Comparison of ENCODE assay signal across 8 cellular contexts in genomic region chr17:15651001-15651582, GRCh38. TPM values are rescaled to one million over a fixed set of nuclear protein-coding genes. Genes with fewer than 3 reads are reported as not detected.
DNase-seq lines count a peak whose midpoint lies in the region; ATAC-seq and TF ChIP-seq lines count a peak whose summit lies in the region.

No MANE protein-coding gene starts in this region.

- H3F3A ChIP-seq in GM23338 (replicated peaks; ENCODE audit: low read depth), result no peaks in the 10 kb centered on the region

- H3K4me1 Mint-ChIP-seq in GM23338, result peaks cover 34% of the 10 kb centered on the region
- peaks cover 7 to 8% of the 10 kb centered on the region in 2 donors for H3K4me1 Mint-ChIP-seq in stimulated activated naive B cell treated with anti-CD40 and anti-IgM and Interleukin-4, amounts not matched to agents 10 μg/mL and 1 μg/mL and 100 μg/mL, for 72 hours

- no peak overlapping the region for H3K4me3 ChIP-seq in GM23338
- H3K4me3 ChIP-seq in gastroesophageal sphincter, result peak overlapping the region; percentile 44 to 63
- H3K4me3 ChIP-seq in skeletal muscle satellite cell (ENCODE audit: low read length), result peak overlapping the region; percentile 89

- H3K27me3 ChIP-seq in GM23338 (ENCODE audit: insufficient read depth) (no peaks in the 10 kb centered on the region), gastroesophageal sphincter (no peaks in the 10 kb centered on the region), skeletal muscle satellite cell (ENCODE audit: control insufficient read depth, insufficient read depth, low read length) (no peaks in the 10 kb centered on the region)

- H3K36me3 ChIP-seq in GM23338 (ENCODE audit: insufficient read depth) (no peaks in the 10 kb centered on the region), gastroesophageal sphincter (no peaks in the 10 kb centered on the region), skeletal muscle satellite cell (ENCODE audit: insufficient read depth, low read length) (no peaks in the 10 kb centered on the region)

- H3K9me3 Mint-ChIP-seq in GM23338, result no peaks in the 10 kb centered on the region
- H3K9me3 Mint-ChIP-seq in stimulated activated naive B cell treated with anti-CD40 and anti-IgM and Interleukin-4, amounts not matched to agents 10 μg/mL and 1 μg/mL and 100 μg/mL, for 72 hours, result no peaks in the 10 kb centered on the region

- 0 out of 3 replicates have a peak overlapping the region, but pooled peaks have one; percentile 14 for H3K4me3 Mint-ChIP-seq in GM23338
- peak overlapping the region in 1 of 2 donors; percentile 21 for H3K4me3 Mint-ChIP-seq in stimulated activated naive B cell treated with anti-CD40 and anti-IgM and Interleukin-4, amounts not matched to agents 10 μg/mL and 1 μg/mL and 100 μg/mL, for 72 hours

- no peak for DNase-seq in GM23338 (ENCODE audit: low spot score)
- DNase-seq in SHP77 (lab: John Stamatoyannopoulos, UW), result peak; percentile 67 to 79
- no peak for DNase-seq in stimulated activated CD8-positive, alpha-beta memory T cell treated with anti-CD3 and anti-CD28 coated beads, Interleukin-4, amount 100 ng/mL, for 48 hours
- no peak for DNase-seq in G401 (ENCODE audit: low spot score)
- no peak for DNase-seq in activated gamma-delta T cell (lab: John Stamatoyannopoulos, UW)
- DNase-seq in stimulated activated naive B cell treated with anti-CD40 and anti-IgM and Interleukin-4, amounts not matched to agents 10 μg/mL and 1 μg/mL and 100 μg/mL, for 72 hours, result no peak

- no peak for TF ChIP-seq CTCF in GM23338 (conservative IDR thresholded peaks at IDR 0.05; ENCODE audit: low read depth in 2 of 2)
- TF ChIP-seq CTCF in gastroesophageal sphincter (IDR thresholded peaks at IDR 0.05), result no peak

- H3K27ac ChIP-seq in GM23338 (ENCODE audit: low read depth), result no peak overlapping the region
- H3K27ac ChIP-seq in gastroesophageal sphincter, result peak overlapping the region; percentile 60 to 88 (median 82)

- peaks cover 12% of the 10 kb centered on the region; the same call in 2 of the 3 replicates for H3K36me3 Mint-ChIP-seq in GM23338 (ENCODE audit: low read depth)
- peaks cover 30 to 39% of the 10 kb centered on the region in 2 donors for H3K36me3 Mint-ChIP-seq in stimulated activated naive B cell treated with anti-CD40 and anti-IgM and Interleukin-4, amounts not matched to agents 10 μg/mL and 1 μg/mL and 100 μg/mL, for 72 hours

- H4K20me1 ChIP-seq in GM23338 (replicated peaks; ENCODE audit: insufficient read depth), result 0 out of 2 replicates have a peak, but pooled peaks cover 2% of the 10 kb centered on the region

- TF ChIP-seq EP300 in gastroesophageal sphincter (IDR thresholded peaks at IDR 0.05), result no peak

- H3K27ac Mint-ChIP-seq in GM23338, result no peak overlapping the region
- H3K27ac Mint-ChIP-seq in stimulated activated naive B cell treated with anti-CD40 and anti-IgM and Interleukin-4, amounts not matched to agents 10 μg/mL and 1 μg/mL and 100 μg/mL, for 72 hours, result no peak overlapping the region

- H3K79me2 ChIP-seq in GM23338 (replicated peaks; ENCODE audit: insufficient read depth), result no peaks in the 10 kb centered on the region

- peak overlapping the region; percentile 86 for H3K9ac ChIP-seq in skeletal muscle satellite cell (ENCODE audit: low read depth, low read length)

- peaks cover 3% of the 10 kb centered on the region; the same call in 1 of the 2 replicates for H3K4me1 ChIP-seq in GM23338 (ENCODE audit: insufficient read depth)
- H3K4me1 ChIP-seq in gastroesophageal sphincter, result peaks cover 0 to 45% (median 11%) of the 10 kb centered on the region in 3 donors
- peaks cover 31% of the 10 kb centered on the region for H3K4me1 ChIP-seq in skeletal muscle satellite cell (ENCODE audit: control insufficient read depth, insufficient read depth, low read length)

- H3K27me3 Mint-ChIP-seq in GM23338 (ENCODE audit: insufficient read depth, low read depth, poor library complexity), result peaks cover 16% of the 10 kb centered on the region
- H3K27me3 Mint-ChIP-seq in stimulated activated naive B cell treated with anti-CD40 and anti-IgM and Interleukin-4, amounts not matched to agents 10 μg/mL and 1 μg/mL and 100 μg/mL, for 72 hours, result peaks cover 0 to 5% of the 10 kb centered on the region in 2 donors

- ATAC-seq in GM23338 (peak; percentile 5), gastroesophageal sphincter (peak; percentile 2)
- no peak for ATAC-seq in stimulated activated naive B cell treated with anti-CD40 and anti-IgM and Interleukin-4, amounts not matched to agents 10 μg/mL and 1 μg/mL and 100 μg/mL, for 72 hours (replicated peaks)

- TF ChIP-seq POLR2A in gastroesophageal sphincter (IDR thresholded peaks at IDR 0.05), result no peak

- WGBS in gastroesophageal sphincter (ENCODE audit: low coverage in 1 of 2), 2 donors, result 0 to 9% methylated on average over 3 to 4 of the region's 10 CpGs

- in situ Hi-C loops in G401 (cut with HindIII; ENCODE audit: low sequenced_read_pairs), result no loop called here

- no peaks in the 10 kb centered on the region for H3K9me2 ChIP-seq in GM23338 (ENCODE audit: insufficient read depth)

- 0 out of 2 replicates have a peak overlapping the region, but pooled peaks have one; percentile 14 for H3K4me2 ChIP-seq in GM23338
- H3K4me2 ChIP-seq in skeletal muscle satellite cell (ENCODE audit: low read length), result peak overlapping the region; percentile 93

- H3K9me3 ChIP-seq in gastroesophageal sphincter, result no peaks in the 10 kb centered on the region
- H3K9me3 ChIP-seq in skeletal muscle satellite cell (replicated peaks; ENCODE audit: low read length), result no peaks in the 10 kb centered on the region

- no peak overlapping the region for H2AFZ ChIP-seq in GM23338

TF ChIP-seq in GM23338, 12 proteins besides CTCF, POLR2A, EP300 and RAD21 (continues in another document):
- TF ChIP-seq EZH2phosphoT487 (IDR thresholded peaks at IDR 0.05; ENCODE audit: unreplicated experiment) (no peak), REST (IDR thresholded peaks at IDR 0.05; ENCODE audit: unreplicated experiment) (no peak), NANOG (IDR thresholded peaks at IDR 0.05; ENCODE audit: borderline replicate concordance) (no peak), CREB1 (CRISPR knock-in tag; IDR thresholded peaks at IDR 0.05; ENCODE audit: low read depth) (no peak), JUNB (IDR thresholded peaks at IDR 0.05; ENCODE audit: unreplicated experiment) (no peak), STAT1 (IDR thresholded peaks at IDR 0.05; ENCODE audit: unreplicated experiment) (no peak), POLR2AphosphoS5 (IDR thresholded peaks at IDR 0.05; ENCODE audit: low read depth) (no peak)

RNA-seq across cellular contexts. Expression of gene FBXW10B, which starts 31.6 kb away (rescaled TPM):
- 0.23 and 0.31 TPM in 2 replicates for total RNA-seq in GM23338 (2014; rRNA removed; shearing (Covaris generic))
- not detected in 2 replicates for polyA plus RNA-seq in GM23338 (2016; fragmentation: Nextera tagmentation; extraction: Ambion mirVana)
- total RNA-seq in gastroesophageal sphincter, result under 1 TPM; 0.40 to 0.81 (median 0.66) TPM
- 1.3 and 1.5 TPM in 2 replicates for total RNA-seq in skeletal muscle satellite cell (2012; rRNA removed)
- not detected in 2 replicates for total RNA-seq in G401 (2014; rRNA removed; shearing (Covaris generic))

RNA-seq across cellular contexts. Expression of gene TRIM16, which starts 33.0 kb away (rescaled TPM):
- total RNA-seq in GM23338 (2014; rRNA removed; shearing (Covaris generic)), result 47.6 and 48.1 TPM in 2 replicates
- polyA plus RNA-seq in GM23338 (2016; fragmentation: Nextera tagmentation; extraction: Ambion mirVana), result 6.4 and 6.6 TPM in 2 replicates
- total RNA-seq in gastroesophageal sphincter, result 10 to 100 TPM; 18.6 to 61.0 (median 36.8) TPM
- 48.9 and 51.7 TPM in 2 replicates for total RNA-seq in skeletal muscle satellite cell (2012; rRNA removed)
- total RNA-seq in G401 (2014; rRNA removed; shearing (Covaris generic)), result 19.0 and 47.9 TPM in 2 replicates

RNA-seq across cellular contexts. Expression of gene ZNF286A, which starts 48.5 kb away (rescaled TPM):
- total RNA-seq in GM23338 (2014; rRNA removed; shearing (Covaris generic)), result 91.6 and 93.4 TPM in 2 replicates
- polyA plus RNA-seq in GM23338 (2016; fragmentation: Nextera tagmentation; extraction: Ambion mirVana), result 42.3 and 44.8 TPM in 2 replicates
- 10 to 100 TPM; 15.3 to 27.9 (median 21.8) TPM for total RNA-seq in gastroesophageal sphincter
- total RNA-seq in skeletal muscle satellite cell (2012; rRNA removed), result 27.6 and 28.0 TPM in 2 replicates
- total RNA-seq in G401 (2014; rRNA removed; shearing (Covaris generic)), result 24.3 and 56.3 TPM in 2 replicates

Comparison
In these comparisons a context has a peak if more than half of its experiments do, and no peak if none do; other contexts are left out.
1. ATAC-seq: peak in GM23338 (single experiment) and gastroesophageal sphincter (single experiment); none in stimulated activated naive B cell treated with anti-CD40 and anti-IgM and Interleukin-4, amounts not matched to agents 10 μg/mL and 1 μg/mL and 100 μg/mL, for 72 hours (0 of 2).
2. DNase-seq: peak in SHP77 (2 of 2); none in GM23338 (single experiment), stimulated activated CD8-positive, alpha-beta memory T cell treated with anti-CD3 and anti-CD28 coated beads, Interleukin-4, amount 100 ng/mL, for 48 hours (single experiment), G401 (single experiment), activated gamma-delta T cell (single experiment) and stimulated activated naive B cell treated with anti-CD40 and anti-IgM and Interleukin-4, amounts not matched to agents 10 μg/mL and 1 μg/mL and 100 μg/mL, for 72 hours (single experiment).